In genomic region chr1:161117681-161118581, GRCh38 we compare ENCODE assay signal across 8 cellular contexts.
DNase-seq lines count a peak whose midpoint lies in the region; ATAC-seq and TF ChIP-seq lines count a peak whose summit lies in the region.

Gene NIT1 (plus strand): TSS chr1:161118105. CDS start chr1:161118177, 72 bp downstream.
Gene PFDN2 (minus strand): TSS chr1:161118037. CDS start chr1:161118026, 11 bp downstream.

- ATAC-seq in GM21423 (IDR thresholded peaks at IDR 0.05; ENCODE audit: unreplicated experiment): peak; percentile 78

- H3K4me3 ChIP-seq in HUES6 (ENCODE audit: low read depth, low read length) (peak within 1 kb of the TSS; percentile 99), epithelial cell of esophagus (ENCODE audit: low read length) (peak within 1 kb of the TSS; percentile 97)

- H3K27me3 ChIP-seq in HUES6 (ENCODE audit: control insufficient read depth, insufficient read depth, low read length): no peaks in the 10 kb centered on the region

- no peak for TF ChIP-seq CTCF in epithelial cell of esophagus (IDR thresholded peaks at IDR 0.05; ENCODE audit: insufficient read depth, low read depth, low read length, missing control alignments)

- peaks cover 10% of the 10 kb centered on the region for H3K4me1 ChIP-seq in HUES6 (ENCODE audit: control insufficient read depth, insufficient read depth, low read length)

- H3K9me3 ChIP-seq in HUES6 (ENCODE audit: control insufficient read depth, insufficient read depth, low read depth, low read length): no peaks in the 10 kb centered on the region

- H3K27ac ChIP-seq in HUES6 (ENCODE audit: low read depth, low read length): peak within 1 kb of the TSS; percentile 57

- DNase-seq in D341Med (ENCODE audit: low spot score) (peak; percentile 97), OCI-M1 (lab: John Stamatoyannopoulos, UW) (peak; percentile 93), activated T-cell treated with anti-CD3 and anti-CD28 coated beads for 4 hours (peak; percentile 75), epithelial cell of esophagus (ENCODE audit: low read depth) (peak; percentile 89), middle frontal gyrus (ENCODE audit: extremely low spot score, low spot score) (peak; percentile 79)
- peak; percentile 68 to 71 for DNase-seq in stimulated activated CD8-positive, alpha-beta memory T cell treated with anti-CD3 and anti-CD28 coated beads, Interleukin-2, amount 100 ng/mL, for 1 hour (ENCODE audit: low read depth in 2 of 2)

- peak within 1 kb of the TSS; percentile 92 for H3K9ac ChIP-seq in HUES6 (ENCODE audit: low read length)

- H3K36me3 ChIP-seq in HUES6 (ENCODE audit: control insufficient read depth, insufficient read depth, low read length): peaks cover 41% of the 10 kb centered on the region

Comparison
In these comparisons a context has a peak if more than half of its experiments do, and no peak if none do; other contexts are left out.
1. Peak in every context shown above with its lines: DNase-seq, ATAC-seq, H3K4me3 ChIP-seq and H3K27ac ChIP-seq.